ENCODE assay signal across 16 cellular contexts in genomic region chr17:73379814-73380213, GRCh38.
DNase-seq lines count a peak whose midpoint lies in the region; ATAC-seq, FAIRE-seq and TF ChIP-seq lines count a peak whose summit lies in the region.
"Had no signal": no experiment of that assay in that cellular context is flagged by ENCODE, and none has a peak within 500 bp of the region (broad histone marks: within the 10 kb centered on the region; RNA-seq: fewer than 3 reads in every experiment).

No MANE protein-coding gene starts in this region.

- H3K4me1 ChIP-seq in HepG2 (ENCODE audit: insufficient read depth, low read length) = peaks cover 8% of the 10 kb centered on the region; the same call in 1 of the 2 replicates
- H3K4me1 ChIP-seq in right lobe of liver = no peaks in the 10 kb centered on the region
- H3K4me1 ChIP-seq in esophagus squamous epithelium = no peaks in the 10 kb centered on the region
- H3K4me1 ChIP-seq: BLaER1 treated with 17β-estradiol and CSF1 and Interleukin-3, amounts not matched to agents 10 nM and 100 nM; HAP-1 had no signal

- BruUV-seq in HepG2 (replicated peaks; lab: Mats Ljungman, UMichigan) = no TSS peak

- FAIRE-seq in HepG2 (lab: Jason Lieb, UNC) = no peak
- FAIRE-seq in bronchial epithelial cell (lab: Jason Lieb, UNC) = peak; percentile 60
- FAIRE-seq: G401.6, GM12891 had no signal

- H3K36me3 ChIP-seq in HepG2 (replicated peaks in 1 of 2; ENCODE audit: control insufficient read depth in 1 of 2, insufficient read depth in 2 of 2, low read length in 2 of 2) (no peaks in the 10 kb centered on the region), right lobe of liver (no peaks in the 10 kb centered on the region), bronchial epithelial cell (ENCODE audit: control insufficient read depth, insufficient read depth, low read length) (peaks cover 2% of the 10 kb centered on the region), esophagus squamous epithelium (no peaks in the 10 kb centered on the region)
- H3K36me3 ChIP-seq: HAP-1 had no signal

- WGBS in HepG2 (ENCODE audit: low lambda C conversion rate) = 26% methylated on average over 8 of the region's 8 CpGs
- 58% methylated on average over 3 of the region's 8 CpGs for WGBS in right lobe of liver (ENCODE audit: insufficient coverage, low coverage, low lambda C conversion rate, missing lambda C conversion rate)
- 66 to 68% methylated on average over 5 to 6 of the region's 8 CpGs for WGBS in esophagus squamous epithelium, 2 donors

- CTCF ChIA-PET in HepG2 (lab: Yijun Ruan, JAX; ENCODE audit: low intra/inter-chr PET ratio, low total read pairs) = no interaction called here

- H3K79me2 ChIP-seq in HepG2 (ENCODE audit: insufficient read depth, low read length) = no peaks in the 10 kb centered on the region

- no peak for TF ChIP-seq RAD21 in HepG2 (CRISPR knock-in tag; IDR thresholded peaks at IDR 0.05)

- no peak overlapping the region for H3K4me2 ChIP-seq in HepG2 (ENCODE audit: low read depth, low read length)
- H3K4me2 ChIP-seq: BLaER1 treated with 17β-estradiol and CSF1 and Interleukin-3, amounts not matched to agents 10 nM and 100 nM had no signal

- DNase-seq in HepG2 (ENCODE audit: low spot score) = no peak
- DNase-seq in right lobe of liver = no peak
- DNase-seq in bronchial epithelial cell (ENCODE audit: low read depth) = no peak
- DNase-seq in midbrain (lab: John Stamatoyannopoulos, UW) = peak; percentile 46
- DNase-seq in esophagus squamous epithelium (lab: John Stamatoyannopoulos, UW) = no peak
- no peak for DNase-seq in RPMI8226
- DNase-seq in NK-92 treated with Interleukin-12 subunit alpha and Interleukin-12 subunit beta, amount 100 ng/mL, for 24 hours (lab: John Stamatoyannopoulos, UW) = no peak
- DNase-seq: 8988T; CD8-positive, alpha-beta T cell; COR-L47; DMS 273 treated with DMSO at 0.1 percent for 48 hours; GM23248 had no signal

- no peak overlapping the region for H2AFZ ChIP-seq in HepG2 (ENCODE audit: low read length)
- H2AFZ ChIP-seq: GM23248 had no signal

- H3K9me3 ChIP-seq in HepG2 (ENCODE audit: low read length) (no peaks in the 10 kb centered on the region), right lobe of liver (no peaks in the 10 kb centered on the region), esophagus squamous epithelium (no peaks in the 10 kb centered on the region)
- H3K9me3 ChIP-seq: BLaER1 treated with 17β-estradiol and CSF1 and Interleukin-3, amounts not matched to agents 10 nM and 100 nM; HAP-1 had no signal

- POLR2A ChIA-PET in HepG2 (lab: Yijun Ruan, JAX) = no interaction called here

- TF ChIP-seq POLR2A in HepG2 (IDR thresholded peaks at IDR 0.05; ENCODE audit: insufficient read depth in 1 of 2, low read depth in 2 of 2, low read length in 2 of 2) (no peak), right lobe of liver (IDR thresholded peaks at IDR 0.05) (no peak), esophagus squamous epithelium (IDR thresholded peaks at IDR 0.05) (no peak)

- TF ChIP-seq CTCF in HepG2 (CRISPR knock-in tag; IDR thresholded peaks at IDR 0.05) (no peak), right lobe of liver (IDR thresholded peaks at IDR 0.05) (no peak), bronchial epithelial cell (IDR thresholded peaks at IDR 0.05; ENCODE audit: insufficient read depth, low read length, severe bottlenecking) (no peak), esophagus squamous epithelium (IDR thresholded peaks at IDR 0.05) (no peak)

- in situ Hi-C loops in HepG2 (cut with HindIII; ENCODE audit: extremely low pct_ligation_motif_present, low pct_unique_long_range_greater_than_20kb) = loop anchor here (25.0 kb wide), 1 partner anchor 418 kb away; no protein-coding TSS in a partner anchor

- no peak overlapping the region for H3K9ac ChIP-seq in HepG2 (ENCODE audit: insufficient read depth, low read depth, low read length)
- H3K9ac ChIP-seq: BLaER1 treated with 17β-estradiol and CSF1 and Interleukin-3, amounts not matched to agents 10 nM and 100 nM; GM23248 had no signal

- ATAC-seq in HepG2 (peak; percentile 12; the same call in 2 of the 3 replicates), right lobe of liver (no peak)
- ATAC-seq: CD8-positive, alpha-beta T cell had no signal

- intact Hi-C loops in HepG2 (cut with micrococcal nuclease; ENCODE audit: unreplicated experiment) (no loop called here), right lobe of liver (cut with DNase I) (no loop called here), esophagus squamous epithelium (cut with DNase I) (no loop called here)

- H4K20me1 ChIP-seq in HepG2 (ENCODE audit: insufficient read depth, low read length) = no peaks in the 10 kb centered on the region
- H4K20me1 ChIP-seq: BLaER1 treated with 17β-estradiol and CSF1 and Interleukin-3, amounts not matched to agents 10 nM and 100 nM had no signal

- H3K4me3 ChIP-seq in HepG2 (replicated peaks in 1 of 3; ENCODE audit: insufficient read depth in 1 of 3, low read depth in 2 of 3, low read length in 3 of 3) (no peak overlapping the region), right lobe of liver (no peak overlapping the region), bronchial epithelial cell (ENCODE audit: low read depth, low read length) (no peak overlapping the region), esophagus squamous epithelium (no peak overlapping the region)
- H3K4me3 ChIP-seq: BLaER1 treated with 17β-estradiol and CSF1 and Interleukin-3, amounts not matched to agents 10 nM and 100 nM; GM23248; HAP-1 had no signal

- H3K27ac ChIP-seq in HepG2 (ENCODE audit: extremely low read length, insufficient read depth, low read length) (no peak overlapping the region), right lobe of liver (no peak overlapping the region), esophagus squamous epithelium (no peak overlapping the region)
- H3K27ac ChIP-seq: BLaER1 treated with 17β-estradiol and CSF1 and Interleukin-3, amounts not matched to agents 10 nM and 100 nM; GM23248 had no signal

- TF ChIP-seq EP300 in HepG2 (IDR thresholded peaks at IDR 0.05; ENCODE audit: low read depth in 2 of 2, low read length in 2 of 2) = no peak
- no peak for TF ChIP-seq EP300 in HepG2 (CRISPR knock-in tag; IDR thresholded peaks at IDR 0.05; ENCODE audit: borderline replicate concordance)

- peaks cover 15 to 70% of the 10 kb centered on the region in 2 experiments for H3K27me3 ChIP-seq in HepG2 (ENCODE audit: control insufficient read depth in 1 of 2, insufficient read depth in 2 of 2, low read length in 2 of 2)
- H3K27me3 ChIP-seq in right lobe of liver = no peaks in the 10 kb centered on the region
- H3K27me3 ChIP-seq in bronchial epithelial cell (ENCODE audit: control insufficient read depth, insufficient read depth, low read length) = no peaks in the 10 kb centered on the region
- no peaks in the 10 kb centered on the region for H3K27me3 ChIP-seq in esophagus squamous epithelium
- H3K27me3 ChIP-seq: BLaER1 treated with 17β-estradiol and CSF1 and Interleukin-3, amounts not matched to agents 10 nM and 100 nM had no signal

TF ChIP-seq in HepG2, 621 proteins besides CTCF, POLR2A, EP300 and RAD21:
- no peak for TF ChIP-seq ZNF512 (CRISPR knock-in tag; IDR thresholded peaks at IDR 0.05)
- no peak for TF ChIP-seq ZNF724P (CRISPR knock-in tag; IDR thresholded peaks at IDR 0.05; ENCODE audit: borderline replicate concordance)
- TF ChIP-seq HHEX (CRISPR knock-in tag; IDR thresholded peaks at IDR 0.05) = no peak
- TF ChIP-seq AKNA (CRISPR knock-in tag; IDR thresholded peaks at IDR 0.05; ENCODE audit: borderline replicate concordance) = no peak
